Comparison of ENCODE assay signal across 1 cellular context in genomic region chr16:56871172-56871593, GRCh38.
TF ChIP-seq lines count a peak whose summit lies in the region.

No MANE protein-coding gene starts in this region.

TF ChIP-seq in K562, 482 proteins besides CTCF, POLR2A, EP300 and RAD21 (continued from another document):
- TF ChIP-seq NRF1 (conservative IDR thresholded peaks at IDR 0.05 in 1 of 2, IDR thresholded peaks at IDR 0.05 in 1 of 2): no peak
- TF ChIP-seq HMGN3 (IDR thresholded peaks at IDR 0.05; ENCODE audit: borderline replicate concordance, extremely low read depth, insufficient read length, low read depth, low read length): no peak
- TF ChIP-seq GABPB2 (CRISPR knock-in tag; conservative IDR thresholded peaks at IDR 0.05): no peak
- no peak for TF ChIP-seq ARID4B (CRISPR knock-in tag; IDR thresholded peaks at IDR 0.05)
- no peak for TF ChIP-seq ZNF780A (CRISPR knock-in tag; IDR thresholded peaks at IDR 0.05)
- no peak for TF ChIP-seq NCOR1 (IDR thresholded peaks at IDR 0.05)
- no peak for TF ChIP-seq TRIM25 (IDR thresholded peaks at IDR 0.05; ENCODE audit: borderline replicate concordance)
- TF ChIP-seq ZFP30 (CRISPR knock-in tag; IDR thresholded peaks at IDR 0.05; ENCODE audit: borderline replicate concordance): no peak
- TF ChIP-seq ZBTB2 (IDR thresholded peaks at IDR 0.05): no peak
- no peak for TF ChIP-seq MCM7 (IDR thresholded peaks at IDR 0.05)
- TF ChIP-seq FOS (IDR thresholded peaks at IDR 0.05; ENCODE audit: extremely low read depth, insufficient read length): no peak
- TF ChIP-seq TOE1 (IDR thresholded peaks at IDR 0.05; ENCODE audit: borderline replicate concordance): no peak
- TF ChIP-seq TOE1 (CRISPR knock-in tag; IDR thresholded peaks at IDR 0.05; ENCODE audit: borderline replicate concordance, low read depth): no peak
TF ChIP-seq in K562: peak in this region for 3.
